Comparison of ENCODE assay signal across 1 cellular context in genomic region chr21:17438642-17439041, GRCh38.
A peak's percentile ranks its signal among the peaks of the same experiment; 100 is the strongest.
TF ChIP-seq lines count a peak whose summit lies in the region.

No MANE protein-coding gene starts in this region.

TF ChIP-seq in HepG2, 621 proteins besides CTCF, POLR2A, EP300 and RAD21 (continued from another document and continues in another):
- TF ChIP-seq, protein P1, sequence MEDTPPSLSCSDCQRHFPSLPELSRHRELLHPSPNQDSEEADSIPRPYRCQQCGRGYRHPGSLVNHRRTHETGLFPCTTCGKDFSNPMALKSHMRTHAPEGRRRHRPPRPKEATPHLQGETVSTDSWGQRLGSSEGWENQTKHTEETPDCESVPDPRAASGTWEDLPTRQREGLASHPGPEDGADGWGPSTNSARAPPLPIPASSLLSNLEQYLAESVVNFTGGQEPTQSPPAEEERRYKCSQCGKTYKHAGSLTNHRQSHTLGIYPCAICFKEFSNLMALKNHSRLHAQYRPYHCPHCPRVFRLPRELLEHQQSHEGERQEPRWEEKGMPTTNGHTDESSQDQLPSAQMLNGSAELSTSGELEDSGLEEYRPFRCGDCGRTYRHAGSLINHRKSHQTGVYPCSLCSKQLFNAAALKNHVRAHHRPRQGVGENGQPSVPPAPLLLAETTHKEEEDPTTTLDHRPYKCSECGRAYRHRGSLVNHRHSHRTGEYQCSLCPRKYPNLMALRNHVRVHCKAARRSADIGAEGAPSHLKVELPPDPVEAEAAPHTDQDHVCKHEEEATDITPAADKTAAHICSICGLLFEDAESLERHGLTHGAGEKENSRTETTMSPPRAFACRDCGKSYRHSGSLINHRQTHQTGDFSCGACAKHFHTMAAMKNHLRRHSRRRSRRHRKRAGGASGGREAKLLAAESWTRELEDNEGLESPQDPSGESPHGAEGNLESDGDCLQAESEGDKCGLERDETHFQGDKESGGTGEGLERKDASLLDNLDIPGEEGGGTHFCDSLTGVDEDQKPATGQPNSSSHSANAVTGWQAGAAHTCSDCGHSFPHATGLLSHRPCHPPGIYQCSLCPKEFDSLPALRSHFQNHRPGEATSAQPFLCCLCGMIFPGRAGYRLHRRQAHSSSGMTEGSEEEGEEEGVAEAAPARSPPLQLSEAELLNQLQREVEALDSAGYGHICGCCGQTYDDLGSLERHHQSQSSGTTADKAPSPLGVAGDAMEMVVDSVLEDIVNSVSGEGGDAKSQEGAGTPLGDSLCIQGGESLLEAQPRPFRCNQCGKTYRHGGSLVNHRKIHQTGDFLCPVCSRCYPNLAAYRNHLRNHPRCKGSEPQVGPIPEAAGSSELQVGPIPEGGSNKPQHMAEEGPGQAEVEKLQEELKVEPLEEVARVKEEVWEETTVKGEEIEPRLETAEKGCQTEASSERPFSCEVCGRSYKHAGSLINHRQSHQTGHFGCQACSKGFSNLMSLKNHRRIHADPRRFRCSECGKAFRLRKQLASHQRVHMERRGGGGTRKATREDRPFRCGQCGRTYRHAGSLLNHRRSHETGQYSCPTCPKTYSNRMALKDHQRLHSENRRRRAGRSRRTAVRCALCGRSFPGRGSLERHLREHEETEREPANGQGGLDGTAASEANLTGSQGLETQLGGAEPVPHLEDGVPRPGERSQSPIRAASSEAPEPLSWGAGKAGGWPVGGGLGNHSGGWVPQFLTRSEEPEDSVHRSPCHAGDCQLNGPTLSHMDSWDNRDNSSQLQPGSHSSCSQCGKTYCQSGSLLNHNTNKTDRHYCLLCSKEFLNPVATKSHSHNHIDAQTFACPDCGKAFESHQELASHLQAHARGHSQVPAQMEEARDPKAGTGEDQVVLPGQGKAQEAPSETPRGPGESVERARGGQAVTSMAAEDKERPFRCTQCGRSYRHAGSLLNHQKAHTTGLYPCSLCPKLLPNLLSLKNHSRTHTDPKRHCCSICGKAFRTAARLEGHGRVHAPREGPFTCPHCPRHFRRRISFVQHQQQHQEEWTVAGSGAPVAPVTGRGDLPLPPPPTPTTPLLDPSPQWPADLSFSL (CRISPR knock-in tag; IDR thresholded peaks at IDR 0.05), result 0 out of 2 replicates have a peak, but pooled peaks have one; percentile 32
- TF ChIP-seq TFAP4 (IDR thresholded peaks at IDR 0.05; ENCODE audit: borderline replicate concordance, low read depth) (peak; percentile 45; the same call in 1 of the 2 replicates), MXD4 (CRISPR knock-in tag; IDR thresholded peaks at IDR 0.05) (no peak), ZBTB20 (CRISPR knock-in tag; IDR thresholded peaks at IDR 0.05; ENCODE audit: borderline replicate concordance, low read depth) (no peak), CREM (IDR thresholded peaks at IDR 0.05) (peak; percentile 33), CREM (CRISPR knock-in tag; IDR thresholded peaks at IDR 0.05) (no peak), SAP130 (CRISPR knock-in tag; IDR thresholded peaks at IDR 0.05; ENCODE audit: low read depth) (peak; percentile 54), ZNF562 (CRISPR knock-in tag; IDR thresholded peaks at IDR 0.05; ENCODE audit: borderline replicate concordance) (no peak), PRDM15 (CRISPR knock-in tag; IDR thresholded peaks at IDR 0.05) (no peak), XRCC5 (optimal IDR thresholded peaks at IDR 0.05; ENCODE audit: low read length) (peak; percentile 42), SUZ12 (IDR thresholded peaks at IDR 0.05; ENCODE audit: low read depth, low read length) (no peak), SOX5 (CRISPR knock-in tag; IDR thresholded peaks at IDR 0.05; ENCODE audit: borderline replicate concordance) (peak; percentile 58; the same call in 1 of the 2 replicates), ZNF788 (CRISPR knock-in tag; IDR thresholded peaks at IDR 0.05; ENCODE audit: borderline replicate concordance) (no peak), ZNF839 (CRISPR knock-in tag; IDR thresholded peaks at IDR 0.05; ENCODE audit: borderline replicate concordance) (no peak), NFIB (CRISPR knock-in tag; IDR thresholded peaks at IDR 0.05; ENCODE audit: borderline replicate concordance) (no peak), KDM4B (CRISPR knock-in tag; IDR thresholded peaks at IDR 0.05) (no peak), ZNF18 (CRISPR knock-in tag; IDR thresholded peaks at IDR 0.05; ENCODE audit: insufficient replicate concordance) (no peak), POLR2G (IDR thresholded peaks at IDR 0.05; ENCODE audit: low read depth, low read length) (peak; percentile 36; the same call in 1 of the 2 replicates), ISL2 (CRISPR knock-in tag; IDR thresholded peaks at IDR 0.05) (peak; percentile 42; the same call in 1 of the 2 replicates), CBFB (CRISPR knock-in tag; IDR thresholded peaks at IDR 0.05) (0 out of 2 replicates have a peak, but pooled peaks have one; percentile 30), ZNF3 (CRISPR knock-in tag; IDR thresholded peaks at IDR 0.05) (no peak), ZNF280B (CRISPR knock-in tag; IDR thresholded peaks at IDR 0.05; ENCODE audit: borderline replicate concordance) (no peak), SNRNP70 (IDR thresholded peaks at IDR 0.05; ENCODE audit: low read depth, low read length) (no peak), PITX1 (CRISPR knock-in tag; IDR thresholded peaks at IDR 0.05) (peak; percentile 65), RBM39 (IDR thresholded peaks at IDR 0.05; ENCODE audit: low read depth, low read length, poor library complexity, severe bottlenecking) (no peak), FOXA3 (CRISPR knock-in tag; IDR thresholded peaks at IDR 0.05) (0 out of 2 replicates have a peak, but pooled peaks have one; percentile 11), ZNF792 (CRISPR knock-in tag; IDR thresholded peaks at IDR 0.05) (0 out of 2 replicates have a peak, but pooled peaks have one; percentile 24), FLYWCH1 (CRISPR knock-in tag; IDR thresholded peaks at IDR 0.05) (no peak), GPBP1L1 (CRISPR knock-in tag; IDR thresholded peaks at IDR 0.05) (no peak), STAG1 (CRISPR knock-in tag; IDR thresholded peaks at IDR 0.05) (peak; percentile 25; the same call in 1 of the 2 replicates), ZNF772 (CRISPR knock-in tag; IDR thresholded peaks at IDR 0.05) (no peak), ZBTB21 (CRISPR knock-in tag; IDR thresholded peaks at IDR 0.05) (no peak), HOXA3 (CRISPR knock-in tag; IDR thresholded peaks at IDR 0.05) (0 out of 2 replicates have a peak, but pooled peaks have one; percentile 19), MIXL1 (CRISPR knock-in tag; IDR thresholded peaks at IDR 0.05) (0 out of 2 replicates have a peak, but pooled peaks have one; percentile 11), PAX8 (CRISPR knock-in tag; IDR thresholded peaks at IDR 0.05; ENCODE audit: borderline replicate concordance) (no peak), ZNF331 (CRISPR knock-in tag; IDR thresholded peaks at IDR 0.05) (peak; percentile 56; the same call in 1 of the 2 replicates), ZFAT (CRISPR knock-in tag; conservative IDR thresholded peaks at IDR 0.05) (no peak), EED (CRISPR knock-in tag; IDR thresholded peaks at IDR 0.05) (no peak), BCL6 (CRISPR knock-in tag; IDR thresholded peaks at IDR 0.05) (peak; percentile 38; the same call in 1 of the 2 replicates), FOXP4 (CRISPR knock-in tag; IDR thresholded peaks at IDR 0.05) (peak; percentile 73; the same call in 1 of the 2 replicates), ERF (CRISPR knock-in tag; IDR thresholded peaks at IDR 0.05) (peak; percentile 48; the same call in 1 of the 2 replicates), SMAD9 (CRISPR knock-in tag; IDR thresholded peaks at IDR 0.05) (no peak), SOX6 (IDR thresholded peaks at IDR 0.05) (no peak), SOX6 (CRISPR knock-in tag; IDR thresholded peaks at IDR 0.05) (peak; percentile 60), ZFP36L2 (CRISPR knock-in tag; IDR thresholded peaks at IDR 0.05) (no peak), FOXP1 (IDR thresholded peaks at IDR 0.05) (no peak), FOXP1 (CRISPR knock-in tag; IDR thresholded peaks at IDR 0.05) (peak; percentile 29; the same call in 1 of the 2 replicates), ZMYM3 (CRISPR knock-in tag; IDR thresholded peaks at IDR 0.05) (peak; percentile 55; the same call in 1 of the 2 replicates), ZNF292 (CRISPR knock-in tag; IDR thresholded peaks at IDR 0.05; ENCODE audit: borderline replicate concordance, low read depth) (peak; percentile 69; the same call in 1 of the 2 replicates), ZNF691 (CRISPR knock-in tag; IDR thresholded peaks at IDR 0.05; ENCODE audit: borderline replicate concordance, low read depth) (peak; percentile 92), NFATC3 (CRISPR knock-in tag; IDR thresholded peaks at IDR 0.05) (no peak), ZNF614 (CRISPR knock-in tag; IDR thresholded peaks at IDR 0.05; ENCODE audit: borderline replicate concordance) (0 out of 2 replicates have a peak, but pooled peaks have one; percentile 27)
